In genomic region chr7:27869060-27869459, GRCh38 we compare ENCODE assay signal across 28 cellular contexts.
"Had no signal": no experiment of that assay in that cellular context is flagged by ENCODE, and none has a peak within 500 bp of the region (broad histone marks: within the 10 kb centered on the region; RNA-seq: fewer than 3 reads in every experiment).

No MANE protein-coding gene starts in this region.

- H3K36me3 Mint-ChIP-seq: activated naive CD4-positive, alpha-beta T cell treated with anti-CD3 and anti-CD28 coated beads, Interleukin-2, amount 10 ng/mL, durations not matched to agents 7 days and 5 days; activated naive CD4-positive, alpha-beta T cell treated with anti-CD3 and anti-CD28 coated beads, Interleukin-2, amount 50 U/mL, for 72 hours; activated naive CD8-positive, alpha-beta T cell treated with anti-CD3 and anti-CD28 coated beads, Interleukin-2, amount 10 ng/mL, durations not matched to agents 7 days and 5 days; brain had no signal

- ATAC-seq: activated naive CD4-positive, alpha-beta T cell treated with anti-CD3 and anti-CD28 coated beads, Interleukin-2, amount 50 U/mL, for 72 hours; activated T-cell treated with anti-CD3 and anti-CD28 coated beads, Interleukin-2, amount 50 U/mL, for 72 hours; gastroesophageal sphincter had no signal

- H3K9me3 Mint-ChIP-seq: activated CD4-positive, alpha-beta memory T cell treated with anti-CD3 and anti-CD28 coated beads, Interleukin-2, amount 10 ng/mL, durations not matched to agents 7 days and 5 days; activated CD4-positive, alpha-beta T cell treated with anti-CD3 and anti-CD28 coated beads, Interleukin-2, amount 10 ng/mL, durations not matched to agents 7 days and 5 days; activated naive CD4-positive, alpha-beta T cell treated with anti-CD3 and anti-CD28 coated beads, Interleukin-2, amount 10 ng/mL, durations not matched to agents 7 days and 5 days; activated naive CD4-positive, alpha-beta T cell treated with anti-CD3 and anti-CD28 coated beads, Interleukin-2, amount 50 U/mL, for 72 hours; activated naive CD8-positive, alpha-beta T cell treated with anti-CD3 and anti-CD28 coated beads, Interleukin-2, amount 10 ng/mL, durations not matched to agents 7 days and 5 days; activated T-cell treated with anti-CD3 and anti-CD28 coated beads, Interleukin-2, amount 50 U/mL, for 24 hours; activated T-cell treated with anti-CD3 and anti-CD28 coated beads, Interleukin-2, amount 50 U/mL, for 72 hours; brain had no signal

- H3K27ac ChIP-seq: ascending aorta, breast epithelium, cardiac muscle cell, colonic mucosa, epithelial cell of prostate, esophagus squamous epithelium, gastroesophageal sphincter had no signal

- H3K27ac Mint-ChIP-seq: activated CD4-positive, alpha-beta memory T cell treated with anti-CD3 and anti-CD28 coated beads, Interleukin-2, amount 10 ng/mL, durations not matched to agents 7 days and 5 days; activated CD4-positive, alpha-beta T cell treated with anti-CD3 and anti-CD28 coated beads, Interleukin-2, amount 10 ng/mL, durations not matched to agents 7 days and 5 days; activated naive CD4-positive, alpha-beta T cell treated with anti-CD3 and anti-CD28 coated beads, Interleukin-2, amount 50 U/mL, for 72 hours; activated naive CD8-positive, alpha-beta T cell treated with anti-CD3 and anti-CD28 coated beads, Interleukin-2, amount 10 ng/mL, durations not matched to agents 7 days and 5 days; activated T-cell treated with anti-CD3 and anti-CD28 coated beads, Interleukin-2, amount 50 U/mL, for 24 hours; activated T-cell treated with anti-CD3 and anti-CD28 coated beads, Interleukin-2, amount 50 U/mL, for 72 hours had no signal

- H3K36me3 ChIP-seq: breast epithelium, cardiac muscle cell, colonic mucosa, esophagus squamous epithelium had no signal

- H3K4me3 Mint-ChIP-seq: activated CD4-positive, alpha-beta memory T cell treated with anti-CD3 and anti-CD28 coated beads, Interleukin-2, amount 10 ng/mL, durations not matched to agents 7 days and 5 days; activated CD4-positive, alpha-beta T cell treated with anti-CD3 and anti-CD28 coated beads, Interleukin-2, amount 10 ng/mL, durations not matched to agents 7 days and 5 days; activated naive CD4-positive, alpha-beta T cell treated with anti-CD3 and anti-CD28 coated beads, Interleukin-2, amount 10 ng/mL, durations not matched to agents 7 days and 5 days; activated naive CD8-positive, alpha-beta T cell treated with anti-CD3 and anti-CD28 coated beads, Interleukin-2, amount 10 ng/mL, durations not matched to agents 7 days and 5 days; activated T-cell treated with anti-CD3 and anti-CD28 coated beads, Interleukin-2, amount 50 U/mL, for 24 hours; activated T-cell treated with anti-CD3 and anti-CD28 coated beads, Interleukin-2, amount 50 U/mL, for 72 hours; brain had no signal

- H3K27me3 ChIP-seq: ascending aorta, breast epithelium, cardiac muscle cell, colonic mucosa, esophagus squamous epithelium, gastroesophageal sphincter had no signal

- H3K27me3 Mint-ChIP-seq: activated CD4-positive, alpha-beta memory T cell treated with anti-CD3 and anti-CD28 coated beads, Interleukin-2, amount 10 ng/mL, durations not matched to agents 7 days and 5 days; activated CD4-positive, alpha-beta T cell treated with anti-CD3 and anti-CD28 coated beads, Interleukin-2, amount 10 ng/mL, durations not matched to agents 7 days and 5 days; activated naive CD8-positive, alpha-beta T cell treated with anti-CD3 and anti-CD28 coated beads, Interleukin-2, amount 10 ng/mL, durations not matched to agents 7 days and 5 days; activated T-cell treated with anti-CD3 and anti-CD28 coated beads, Interleukin-2, amount 50 U/mL, for 24 hours; brain had no signal

- H3K9me3 ChIP-seq: ascending aorta, breast epithelium, colonic mucosa, esophagus squamous epithelium, gastroesophageal sphincter had no signal

- DNase-seq: activated CD4-positive, alpha-beta memory T cell treated with anti-CD3 and anti-CD28 coated beads, Interleukin-2, amount 10 ng/mL, durations not matched to agents 7 days and 5 days; activated CD4-positive, alpha-beta T cell treated with anti-CD3 and anti-CD28 coated beads for 4 hours; activated CD4-positive, alpha-beta T cell treated with anti-CD3 and anti-CD28 coated beads, Interleukin-2, amount 10 ng/mL, durations not matched to agents 7 days and 5 days; activated CD4-positive, alpha-beta T cell treated with anti-CD3 and anti-CD28 coated beads, Interleukin-2, amount 50 U/mL, for 4 hours; activated CD4-positive, CD25-positive, alpha-beta regulatory T cell; activated CD4-positive, CD25-positive, alpha-beta regulatory T cell treated with anti-CD3 and anti-CD28 coated beads, Interleukin-2, amount 50 U/mL, for 72 hours; activated CD8-positive, alpha-beta memory T cell treated with anti-CD3 and anti-CD28 coated beads, Interleukin-2, amount 50 U/mL, for 48 hours; activated gamma-delta T cell; activated naive CD4-positive, alpha-beta T cell; activated naive CD4-positive, alpha-beta T cell treated with anti-CD3 and anti-CD28 coated beads, Interleukin-2, amount 10 ng/mL, durations not matched to agents 7 days and 5 days; activated naive CD8-positive, alpha-beta T cell treated with anti-CD3 and anti-CD28 coated beads, Interleukin-2, amount 10 ng/mL, durations not matched to agents 7 days and 5 days; activated T-cell treated with anti-CD3 and anti-CD28 coated beads for 4 hours; activated T-cell treated with anti-CD3 and anti-CD28 coated beads, Interleukin-2, amount 50 U/mL, for 24 hours; activated T-cell treated with anti-CD3 and anti-CD28 coated beads, Interleukin-2, amount 50 U/mL, for 72 hours; central memory CD4-positive, alpha-beta T cell; cerebellar nuclear complex; colonic mucosa; effector CD8-positive, alpha-beta T cell; esophagus squamous epithelium; foreskin melanocyte; T-helper 2 cell had no signal

- H3K4me3 ChIP-seq: ascending aorta, breast epithelium, cardiac muscle cell, colonic mucosa, esophagus squamous epithelium, gastroesophageal sphincter had no signal
